ENCODE assay signal across 16 cellular contexts in genomic region chr5:116696356-116696755, GRCh38.
DNase-seq lines count a peak whose midpoint lies in the region; ATAC-seq, FAIRE-seq and TF ChIP-seq lines count a peak whose summit lies in the region.
"Had no signal": no experiment of that assay in that cellular context is flagged by ENCODE, and none has a peak within 500 bp of the region (broad histone marks: within the 10 kb centered on the region; RNA-seq: fewer than 3 reads in every experiment).

No MANE protein-coding gene starts in this region.

- H3K9me3 Mint-ChIP-seq in nephron: peaks cover 3% of the 10 kb centered on the region

- no peak overlapping the region for H3K9ac ChIP-seq in HepG2 (ENCODE audit: insufficient read depth, low read depth, low read length)

- H3K27ac ChIP-seq in right lobe of liver (no peak overlapping the region), HepG2 (ENCODE audit: extremely low read length, insufficient read depth, low read length) (no peak overlapping the region)

- no peaks in the 10 kb centered on the region for H3K9me3 ChIP-seq in right lobe of liver
- no peaks in the 10 kb centered on the region for H3K9me3 ChIP-seq in HepG2 (ENCODE audit: low read length)

- H3K4me3 ChIP-seq in right lobe of liver (no peak overlapping the region), HepG2 (replicated peaks in 1 of 3; ENCODE audit: insufficient read depth in 1 of 3, low read depth in 2 of 3, low read length in 3 of 3) (no peak overlapping the region)
- H3K4me3 ChIP-seq: K562 had no signal

- H3K27me3 Mint-ChIP-seq in nephron (ENCODE audit: low read depth): no peaks in the 10 kb centered on the region

- POLR2A ChIA-PET in HepG2 (lab: Yijun Ruan, JAX): no interaction called here

- peak; percentile 69 for ATAC-seq in GM18909 (IDR thresholded peaks at IDR 0.05; ENCODE audit: poor library complexity, unreplicated experiment)
- peak; percentile 86 for ATAC-seq in HG02610 (IDR thresholded peaks at IDR 0.05; ENCODE audit: unreplicated experiment)
- ATAC-seq in HG03469 (IDR thresholded peaks at IDR 0.05; ENCODE audit: unreplicated experiment): peak; percentile 73
- ATAC-seq in right lobe of liver: no peak
- ATAC-seq in HepG2: no peak
- ATAC-seq: K562 had no signal

- H3K27me3 ChIP-seq in right lobe of liver (no peaks in the 10 kb centered on the region), HepG2 (ENCODE audit: control insufficient read depth in 1 of 2, insufficient read depth in 2 of 2, low read length in 2 of 2) (peaks cover 0 to 2% of the 10 kb centered on the region in 2 experiments; a peak in 1 of 5 replicates)

- TF ChIP-seq CTCF in nephron (IDR thresholded peaks at IDR 0.05; ENCODE audit: unreplicated experiment in 3 of 3): no peak
- no peak for TF ChIP-seq CTCF in right lobe of liver (IDR thresholded peaks at IDR 0.05)
- TF ChIP-seq CTCF in HepG2 (CRISPR knock-in tag; IDR thresholded peaks at IDR 0.05): no peak

- CTCF ChIA-PET in HepG2 (lab: Yijun Ruan, JAX; ENCODE audit: low intra/inter-chr PET ratio, low total read pairs): no interaction called here

- H3K4me1 ChIP-seq in right lobe of liver (no peaks in the 10 kb centered on the region), HepG2 (ENCODE audit: insufficient read depth, low read length) (no peaks in the 10 kb centered on the region)

- H3K4me1 Mint-ChIP-seq in nephron: peaks cover 38% of the 10 kb centered on the region
- H3K4me1 Mint-ChIP-seq: activated naive CD8-positive, alpha-beta T cell treated with anti-CD3 and anti-CD28 coated beads for 36 hours had no signal

- no peak for TF ChIP-seq RAD21 in HepG2 (CRISPR knock-in tag; IDR thresholded peaks at IDR 0.05)

- no peak overlapping the region for H2AFZ ChIP-seq in HepG2 (ENCODE audit: low read length)

- H3K36me3 Mint-ChIP-seq in nephron (ENCODE audit: low read depth): no peaks in the 10 kb centered on the region
- H3K36me3 Mint-ChIP-seq: activated naive CD8-positive, alpha-beta T cell treated with anti-CD3 and anti-CD28 coated beads for 36 hours had no signal

- no peaks in the 10 kb centered on the region for H3K79me2 ChIP-seq in HepG2 (ENCODE audit: insufficient read depth, low read length)

- no peak overlapping the region for H3K4me2 ChIP-seq in HepG2 (ENCODE audit: low read depth, low read length)

- intact Hi-C loops in right lobe of liver (cut with DNase I): no loop called here
- intact Hi-C loops in HepG2 (cut with micrococcal nuclease; ENCODE audit: unreplicated experiment): no loop called here

- H3K36me3 ChIP-seq in right lobe of liver (no peaks in the 10 kb centered on the region), HepG2 (replicated peaks in 1 of 2; ENCODE audit: control insufficient read depth in 1 of 2, insufficient read depth in 2 of 2, low read length in 2 of 2) (no peaks in the 10 kb centered on the region)

- in situ Hi-C loops in G401 (cut with HindIII; ENCODE audit: low sequenced_read_pairs) (no loop called here), HepG2 (cut with HindIII; ENCODE audit: extremely low pct_ligation_motif_present, low pct_unique_long_range_greater_than_20kb) (no loop called here)

- no TSS peak for BruUV-seq in HepG2 (replicated peaks; lab: Mats Ljungman, UMichigan)

- H4K20me1 ChIP-seq in HepG2 (ENCODE audit: insufficient read depth, low read length): no peaks in the 10 kb centered on the region

- TF ChIP-seq POLR2A in right lobe of liver (IDR thresholded peaks at IDR 0.05) (no peak), HepG2 (IDR thresholded peaks at IDR 0.05; ENCODE audit: insufficient read depth in 1 of 2, low read depth in 2 of 2, low read length in 2 of 2) (no peak)

- no peak for FAIRE-seq in HepG2 (lab: Jason Lieb, UNC)
- FAIRE-seq: D721Med, K562 had no signal

- DNase-seq in stimulated activated naive CD4-positive, alpha-beta T cell treated with Interleukin-2 at 50 U/mL for 16 hours (lab: John Stamatoyannopoulos, UW): no peak
- DNase-seq in G401 (ENCODE audit: low spot score): no peak
- DNase-seq in right lobe of liver: no peak
- DNase-seq in HepG2 (ENCODE audit: low spot score): no peak
- DNase-seq: activated CD4-positive, alpha-beta T cell treated with anti-CD3 and anti-CD28 coated beads, Interleukin-2, amount 50 U/mL, for 4 hours; activated naive CD8-positive, alpha-beta T cell treated with anti-CD3 and anti-CD28 coated beads for 36 hours; effector CD4-positive, alpha-beta T cell; NCI-H2171; SIG-M5; stimulated activated CD4-positive, alpha-beta T cell treated with anti-CD3 and anti-CD28 coated beads, Interleukin-1b, Interleukin-23, amount 100 ng/mL, for 48 hours had no signal

- H3K27ac Mint-ChIP-seq in nephron: peak overlapping the region; percentile 85 to 94 (median 91)
- H3K27ac Mint-ChIP-seq: activated naive CD8-positive, alpha-beta T cell treated with anti-CD3 and anti-CD28 coated beads for 36 hours had no signal

- H3K4me3 Mint-ChIP-seq in nephron: peak overlapping the region in 2 of 3 experiments; percentile 22 to 41
- H3K4me3 Mint-ChIP-seq: activated naive CD8-positive, alpha-beta T cell treated with anti-CD3 and anti-CD28 coated beads for 36 hours had no signal

- TF ChIP-seq EP300 in HepG2 (IDR thresholded peaks at IDR 0.05; ENCODE audit: low read depth in 2 of 2, low read length in 2 of 2) (no peak), HepG2 (CRISPR knock-in tag; IDR thresholded peaks at IDR 0.05; ENCODE audit: borderline replicate concordance) (no peak)

- 27% methylated on average over 5 of the region's 5 CpGs for WGBS in right lobe of liver (ENCODE audit: insufficient coverage, low coverage, low lambda C conversion rate, missing lambda C conversion rate)
- 14% methylated on average over 5 of the region's 5 CpGs for WGBS in HepG2 (ENCODE audit: low lambda C conversion rate)

TF ChIP-seq in HepG2, 621 proteins besides CTCF, POLR2A, EP300 and RAD21:
- TF ChIP-seq SMC3 (IDR thresholded peaks at IDR 0.05; ENCODE audit: low read length): no peak
- no peak for TF ChIP-seq ZNF207 (IDR thresholded peaks at IDR 0.05; ENCODE audit: borderline replicate concordance)
- no peak for TF ChIP-seq SMYD3 (CRISPR knock-in tag; IDR thresholded peaks at IDR 0.05)
- TF ChIP-seq RNF2 (conservative IDR thresholded peaks at IDR 0.05; ENCODE audit: low read depth): no peak
- no peak for TF ChIP-seq PRPF4 (IDR thresholded peaks at IDR 0.05; ENCODE audit: low read depth, low read length, poor library complexity, severe bottlenecking)
- no peak for TF ChIP-seq SRY (CRISPR knock-in tag; IDR thresholded peaks at IDR 0.05)
- no peak for TF ChIP-seq KAT2B (IDR thresholded peaks at IDR 0.05; ENCODE audit: borderline replicate concordance, low read depth, low read length)
- no peak for TF ChIP-seq NFE2L2 (IDR thresholded peaks at IDR 0.05; ENCODE audit: low read length)
- TF ChIP-seq ZNF180 (CRISPR knock-in tag; IDR thresholded peaks at IDR 0.05; ENCODE audit: borderline replicate concordance, low read depth): no peak
- TF ChIP-seq ZNF7 (CRISPR knock-in tag; IDR thresholded peaks at IDR 0.05): no peak

Comparison
In these comparisons a context has a peak if more than half of its experiments do, and no peak if none do; other contexts are left out.
1. ATAC-seq: peak in GM18909 (single experiment), HG02610 (single experiment) and HG03469 (single experiment); none in right lobe of liver (0 of 4) and HepG2 (single experiment).